ENCODE assay signal across 15 cellular contexts in the genomic region with DNA sequence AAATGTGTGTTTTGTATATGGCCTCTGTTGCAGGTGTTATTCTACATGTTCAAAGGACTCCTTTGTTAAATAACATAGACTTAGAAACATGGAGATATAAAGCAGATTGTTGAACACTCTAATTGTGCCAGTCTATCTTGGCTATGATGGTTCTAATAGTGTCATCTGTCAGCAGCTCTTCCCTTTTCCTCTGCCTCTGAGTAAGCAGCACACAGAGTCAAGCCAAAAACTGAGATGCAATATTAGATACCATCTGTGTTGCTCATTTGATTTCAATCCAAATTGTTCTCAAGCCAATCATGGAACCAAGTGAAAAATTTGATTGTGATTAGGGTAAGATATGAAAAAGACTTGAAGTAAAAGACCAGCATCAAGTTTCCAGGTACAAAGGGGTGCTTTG.
DNase-seq lines count a peak whose midpoint lies in the region; ATAC-seq and TF ChIP-seq lines count a peak whose summit lies in the region.
"Had no signal": no experiment of that assay in that cellular context is flagged by ENCODE, and none has a peak within 500 bp of the region (broad histone marks: within the 10 kb centered on the region; RNA-seq: fewer than 3 reads in every experiment).

No MANE protein-coding gene starts in this region.

- DNase-seq in G401 (ENCODE audit: low spot score), result peak; percentile 98
- peak; percentile 83 to 91 for DNase-seq in NCI-H446 (lab: John Stamatoyannopoulos, UW)
- DNase-seq in cardiac fibroblast (ENCODE audit: low read depth in 2 of 2), result peak; percentile 31 to 49
- peak; percentile 57 for DNase-seq in myocyte (ENCODE audit: low read depth)
- no peak for DNase-seq in stimulated activated CD4-positive, alpha-beta T cell treated with anti-CD3 and anti-CD28 coated beads, Interleukin-4, amount 100 ng/mL, for 1 hour
- no peak for DNase-seq in DMS53 treated with DMSO at 0.1 percent for 48 hours (lab: John Stamatoyannopoulos, UW; ENCODE audit: unreplicated experiment)
- DNase-seq: activated CD4-positive, CD25-positive, alpha-beta regulatory T cell; activated naive CD8-positive, alpha-beta T cell treated with anti-CD3 and anti-CD28 coated beads, Interleukin-2, amount 50 U/mL, for 24 hours; GF-D8; mesenchymal stem cell; NCI-H2029 treated with DMSO at 0.1 percent for 48 hours; NCI-H774 had no signal

- in situ Hi-C loops in G401 (cut with HindIII; ENCODE audit: low sequenced_read_pairs), result no loop called here

- ATAC-seq in GM21367 (IDR thresholded peaks at IDR 0.05; ENCODE audit: unreplicated experiment) (no peak), HG03354 (IDR thresholded peaks at IDR 0.05; ENCODE audit: poor library complexity, severe bottlenecking, unreplicated experiment) (no peak)
- ATAC-seq: activated naive CD8-positive, alpha-beta T cell treated with anti-CD3 and anti-CD28 coated beads, Interleukin-2, amount 50 U/mL, for 24 hours had no signal

- no peak for TF ChIP-seq CTCF in cardiac fibroblast (IDR thresholded peaks at IDR 0.05; ENCODE audit: low read depth, low read length)

- H3K4me3 ChIP-seq in cardiac fibroblast (replicated peaks in 1 of 2; ENCODE audit: low read depth in 2 of 2, low read length in 2 of 2), result no peak overlapping the region
- H3K4me3 ChIP-seq: HAP-1 had no signal

Comparison
In these comparisons a context has a peak if more than half of its experiments do, and no peak if none do; other contexts are left out.
1. DNase-seq: peak in G401 (single experiment), NCI-H446 (2 of 2), cardiac fibroblast (2 of 2) and myocyte (single experiment); none in stimulated activated CD4-positive, alpha-beta T cell treated with anti-CD3 and anti-CD28 coated beads, Interleukin-4, amount 100 ng/mL, for 1 hour (single experiment) and DMS53 treated with DMSO at 0.1 percent for 48 hours (single experiment).